ENCODE assay signal across 1 cellular context in genomic region chr6:80227545-80227944, GRCh38.
TF ChIP-seq lines count a peak whose summit lies in the region.

No MANE protein-coding gene starts in this region.

TF ChIP-seq in SK-N-SH, 30 proteins besides CTCF, POLR2A, EP300 and RAD21 (continued from another document):
- TF ChIP-seq POLR2AphosphoS5 (IDR thresholded peaks at IDR 0.05; ENCODE audit: low read depth, low read length) (no peak), NRF1 (IDR thresholded peaks at IDR 0.05; ENCODE audit: low read depth, low read length) (no peak), RXRA (IDR thresholded peaks at IDR 0.05; ENCODE audit: borderline replicate concordance, low read depth) (no peak), SMC3 (IDR thresholded peaks at IDR 0.05; ENCODE audit: low read depth, low read length) (no peak), ELF1 (IDR thresholded peaks at IDR 0.05) (no peak), PBX3 (IDR thresholded peaks at IDR 0.05) (no peak), SIN3A (IDR thresholded peaks at IDR 0.05; ENCODE audit: borderline replicate concordance, low read depth, low read length) (no peak)
